ENCODE assay signal across 23 cellular contexts in the genomic region with DNA sequence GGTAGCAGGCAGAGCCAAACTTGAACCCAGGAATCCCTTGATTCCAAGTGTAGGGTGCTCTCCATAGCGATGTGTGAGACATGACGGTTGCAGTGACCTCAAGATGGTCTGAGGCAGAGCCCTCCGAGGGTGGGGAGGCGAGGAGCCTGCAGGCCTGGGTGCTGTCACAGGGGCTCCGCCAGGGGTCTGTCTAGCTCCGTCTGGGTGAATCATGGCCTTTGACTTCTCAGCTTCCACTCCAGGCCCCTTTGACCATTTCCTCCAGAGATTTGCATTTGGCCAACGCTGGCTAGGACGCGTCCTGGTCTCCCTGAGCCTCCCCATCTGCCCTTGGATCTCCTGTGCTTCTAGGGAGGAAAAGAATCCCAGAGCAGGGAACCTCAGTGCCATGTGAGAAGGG.
A peak's percentile ranks its signal among the peaks of the same experiment; 100 is the strongest.
DNase-seq lines count a peak whose midpoint lies in the region; ATAC-seq and TF ChIP-seq lines count a peak whose summit lies in the region.
"Had no signal": no experiment of that assay in that cellular context is flagged by ENCODE, and none has a peak within 500 bp of the region (broad histone marks: within the 10 kb centered on the region; RNA-seq: fewer than 3 reads in every experiment).

No MANE protein-coding gene starts in this region.

- CTCF ChIA-PET in activated CD4-positive, alpha-beta memory T cell treated with anti-CD3 and anti-CD28 coated beads, Interleukin-2, amount 10 ng/mL, durations not matched to agents 7 days and 5 days (lab: Charles Lee), result no interaction called here

- intact Hi-C loops in Right ventricle myocardium superior (cut with DNase I) (loop anchor here (10.0 kb wide), 1 partner anchor 46 kb away; no protein-coding TSS in a partner anchor), body of pancreas (cut with DNase I) (no loop called here)

- H3K4me3 ChIP-seq in right atrium auricular region (no peak overlapping the region), body of pancreas (no peak overlapping the region), mucosa of rectum (ENCODE audit: low read length in 2 of 2) (no peak overlapping the region)
- H3K4me3 ChIP-seq: SK-N-MC had no signal

- POLR2A ChIA-PET in activated CD4-positive, alpha-beta memory T cell treated with anti-CD3 and anti-CD28 coated beads, Interleukin-2, amount 10 ng/mL, durations not matched to agents 7 days and 5 days (lab: Charles Lee), result no interaction called here

- H3K4me1 Mint-ChIP-seq in activated CD4-positive, alpha-beta memory T cell treated with anti-CD3 and anti-CD28 coated beads, Interleukin-2, amount 10 ng/mL, durations not matched to agents 7 days and 5 days, result peaks cover 2% of the 10 kb centered on the region

- H3K9me3 ChIP-seq in right atrium auricular region (no peaks in the 10 kb centered on the region), body of pancreas (no peaks in the 10 kb centered on the region), mucosa of rectum (ENCODE audit: control insufficient read depth in 2 of 2, low read length in 2 of 2) (no peaks in the 10 kb centered on the region)

- H3K9ac ChIP-seq in mucosa of rectum (ENCODE audit: low read depth in 1 of 2, low read length in 2 of 2), result no peak overlapping the region
- H3K9ac ChIP-seq: KMS-11 had no signal

- TF ChIP-seq CTCF in right atrium auricular region (IDR thresholded peaks at IDR 0.05) (no peak), body of pancreas (IDR thresholded peaks at IDR 0.05) (no peak)

- no peak overlapping the region for H3K4me3 Mint-ChIP-seq in activated CD4-positive, alpha-beta memory T cell treated with anti-CD3 and anti-CD28 coated beads, Interleukin-2, amount 10 ng/mL, durations not matched to agents 7 days and 5 days

- H3K4me1 ChIP-seq in right atrium auricular region (peaks cover 0 to 44% of the 10 kb centered on the region in 2 donors), body of pancreas (peaks cover 99% of the 10 kb centered on the region), mucosa of rectum (ENCODE audit: control insufficient read depth in 2 of 2, insufficient read depth in 2 of 2, low read length in 2 of 2) (peaks cover 12 to 27% of the 10 kb centered on the region in 2 donors)

- H3K27me3 ChIP-seq in right atrium auricular region (no peaks in the 10 kb centered on the region), body of pancreas (no peaks in the 10 kb centered on the region), mucosa of rectum (ENCODE audit: control insufficient read depth in 2 of 2, insufficient read depth in 2 of 2, low read length in 2 of 2) (no peaks in the 10 kb centered on the region)

- H3K36me3 ChIP-seq in right atrium auricular region (no peaks in the 10 kb centered on the region), body of pancreas (replicated peaks in 1 of 2; ENCODE audit: insufficient read depth in 1 of 2, low read depth in 2 of 2) (no peaks in the 10 kb centered on the region), mucosa of rectum (ENCODE audit: control insufficient read depth in 2 of 2, insufficient read depth in 2 of 2, low read length in 2 of 2) (no peaks in the 10 kb centered on the region)

- peak overlapping the region; percentile 83 to 94 for H3K27ac ChIP-seq in right atrium auricular region
- peak overlapping the region; percentile 71 to 98 (median 94) for H3K27ac ChIP-seq in body of pancreas
- peak overlapping the region; percentile 47 to 61 for H3K27ac ChIP-seq in mucosa of rectum (ENCODE audit: low read depth in 2 of 2, low read length in 2 of 2)
- H3K27ac ChIP-seq: KMS-11, SK-N-MC had no signal

- DNase-seq in right atrium auricular region (ENCODE audit: low spot score) (no peak), Right ventricle myocardium superior (no peak), body of pancreas (no peak)
- DNase-seq in activated CD4-positive, alpha-beta memory T cell treated with anti-CD3 and anti-CD28 coated beads, Interleukin-2, amount 10 ng/mL, durations not matched to agents 7 days and 5 days, result no peak
- no peak for DNase-seq in activated CD8-positive, alpha-beta memory T cell treated with anti-CD3 and anti-CD28 coated beads, Interleukin-2, amount 50 U/mL, for 4 hours
- no peak for DNase-seq in activated CD4-positive, alpha-beta T cell treated with anti-CD3 and anti-CD28 coated beads for 1 hour
- DNase-seq: AML-193; C1 segment of cervical spinal cord; CD8-positive, alpha-beta memory T cell; EL; GF-D8; IMR-90; MV-4-11; NCI-H1105 treated with DMSO at 0.1 percent for 48 hours; NCI-H1694; NCI-H2081 treated with DMSO at 0.1 percent for 48 hours; NCI-H2171 treated with DMSO at 0.1 percent for 48 hours; NCI-H524 treated with DMSO at 0.1 percent for 48 hours; PC-3; SHP77 treated with DMSO at 0.1 percent for 48 hours had no signal

- ATAC-seq in Right ventricle myocardium superior (ENCODE audit: poor library complexity) (no peak), body of pancreas (no peak)
- ATAC-seq: PC-3 had no signal

- H3K36me3 Mint-ChIP-seq in activated CD4-positive, alpha-beta memory T cell treated with anti-CD3 and anti-CD28 coated beads, Interleukin-2, amount 10 ng/mL, durations not matched to agents 7 days and 5 days (ENCODE audit: low read depth), result peaks cover 14% of the 10 kb centered on the region

- 69 to 77% methylated on average over 8 to 9 of the region's 9 CpGs for WGBS in body of pancreas, 2 donors

- no peak for TF ChIP-seq POLR2A in body of pancreas (IDR thresholded peaks at IDR 0.05)

- no peak overlapping the region for H3K27ac Mint-ChIP-seq in activated CD4-positive, alpha-beta memory T cell treated with anti-CD3 and anti-CD28 coated beads, Interleukin-2, amount 10 ng/mL, durations not matched to agents 7 days and 5 days

- H3K9me3 Mint-ChIP-seq in activated CD4-positive, alpha-beta memory T cell treated with anti-CD3 and anti-CD28 coated beads, Interleukin-2, amount 10 ng/mL, durations not matched to agents 7 days and 5 days, result peaks cover 2% of the 10 kb centered on the region
- H3K9me3 Mint-ChIP-seq: CD8-positive, alpha-beta memory T cell had no signal

- no peaks in the 10 kb centered on the region for H3K27me3 Mint-ChIP-seq in activated CD4-positive, alpha-beta memory T cell treated with anti-CD3 and anti-CD28 coated beads, Interleukin-2, amount 10 ng/mL, durations not matched to agents 7 days and 5 days
